Comparison of ENCODE assay signal across 8 cellular contexts in the genomic region with DNA sequence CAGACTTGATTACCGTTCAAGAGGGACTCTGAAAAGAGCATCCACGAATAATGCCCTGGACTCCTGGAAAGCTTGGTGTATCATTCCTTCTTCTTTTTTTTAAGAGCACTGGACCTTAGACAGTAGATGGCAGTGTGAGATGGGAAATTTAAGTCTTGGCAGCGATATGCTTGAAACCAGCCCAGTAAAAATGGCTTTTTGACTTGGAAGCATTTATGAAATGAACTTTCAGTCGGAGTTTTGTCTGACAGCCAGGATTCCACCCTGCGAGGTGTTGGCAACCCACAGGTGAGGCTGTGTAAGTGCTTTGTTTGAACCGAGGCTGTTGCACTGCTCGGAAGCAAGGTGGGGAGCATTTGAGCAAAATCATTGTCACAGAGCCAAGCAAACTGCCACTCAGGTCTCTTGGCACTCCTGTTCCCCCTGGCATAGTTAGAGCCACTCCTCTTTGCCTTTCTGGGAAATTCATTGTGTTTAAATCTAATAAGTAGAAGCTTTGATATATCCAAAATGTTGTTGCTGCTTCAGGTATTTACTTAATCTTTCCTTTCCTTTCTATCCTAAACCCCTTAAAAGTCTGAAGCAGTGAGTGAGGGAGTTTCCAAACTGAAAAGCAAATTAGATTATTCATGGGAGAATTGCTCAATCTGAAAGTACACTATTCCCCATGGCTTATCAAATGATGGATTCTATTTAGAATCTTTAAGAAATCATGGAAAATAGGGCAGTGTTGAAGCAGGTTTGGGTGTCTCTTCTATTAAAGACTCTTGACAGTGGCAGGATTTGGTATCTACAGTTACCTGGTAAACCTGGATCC.
DNase-seq lines count a peak whose midpoint lies in the region; ATAC-seq and TF ChIP-seq lines count a peak whose summit lies in the region.

No MANE protein-coding gene starts in this region.

- peak; percentile 66 for DNase-seq in NCI-H2081 treated with DMSO at 0.1 percent for 48 hours (lab: John Stamatoyannopoulos, UW)
- DNase-seq in T47D (ENCODE audit: low read depth in 1 of 2, low spot score in 1 of 2) = peak; percentile 7 to 75
- peak; percentile 47 for DNase-seq in lung (ENCODE audit: low spot score)

- in situ Hi-C loops in T47D (cut with HindIII; ENCODE audit: low pct_unique_long_range_greater_than_20kb, low sequenced_read_pairs) = no loop called here

- WGBS in lung, 2 donors = 12 to 22% methylated on average over 7 of the region's 7 CpGs

- peak; percentile 61 for ATAC-seq in lung (ENCODE audit: insufficient read depth, low FRiP score)
- no peak for ATAC-seq in HG03565 (IDR thresholded peaks at IDR 0.05; ENCODE audit: unreplicated experiment)
- ATAC-seq in HG03439 (IDR thresholded peaks at IDR 0.05; ENCODE audit: unreplicated experiment) = no peak
- no peak for ATAC-seq in HG03045 (IDR thresholded peaks at IDR 0.05; ENCODE audit: unreplicated experiment)
- no peak for ATAC-seq in HG02973 (IDR thresholded peaks at IDR 0.05; ENCODE audit: unreplicated experiment)

- H3K9me3 ChIP-seq in lung (ENCODE audit: control insufficient read depth in 2 of 2, insufficient read depth in 1 of 2, low read length in 1 of 2) = no peaks in the 10 kb centered on the region

- no peaks in the 10 kb centered on the region for H3K27me3 ChIP-seq in lung (ENCODE audit: control insufficient read depth, insufficient read depth)

- peak overlapping the region in 1 of 2 donors; percentile 20 for H3K27ac ChIP-seq in lung (ENCODE audit: low read depth in 1 of 2, low read length in 1 of 2)

- TF ChIP-seq CTCF in GM12873 (IDR thresholded peaks at IDR 0.05; ENCODE audit: insufficient read depth, low read depth, low read length, missing control alignments) (peak; percentile 41), lung (IDR thresholded peaks at IDR 0.05; ENCODE audit: control extremely low read depth, extremely low read depth) (peak; percentile 14)

- no peaks in the 10 kb centered on the region for H3K36me3 ChIP-seq in lung (ENCODE audit: control insufficient read depth in 2 of 2, insufficient read depth in 2 of 2, low read length in 2 of 2)

- H3K4me1 ChIP-seq in lung (ENCODE audit: control insufficient read depth in 2 of 2, insufficient read depth in 2 of 2, low read length in 2 of 2) = no peaks in the 10 kb centered on the region

- no peak overlapping the region for H3K4me3 ChIP-seq in lung
